ENCODE assay signal across 8 cellular contexts in the genomic region with DNA sequence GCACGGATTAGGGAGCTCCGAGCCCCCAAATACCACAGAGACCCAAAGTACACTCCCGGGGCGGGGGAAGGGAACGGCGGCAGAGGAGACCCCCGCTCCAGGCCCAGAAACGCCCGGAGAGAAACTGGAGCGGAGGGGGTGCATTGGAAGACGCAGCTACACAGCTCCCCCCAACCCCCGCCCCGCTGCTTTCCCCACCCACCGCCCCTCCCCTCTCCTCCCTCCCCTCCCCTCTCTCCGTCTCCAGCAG. TPM values are rescaled to one million over a fixed set of nuclear protein-coding genes. Genes with fewer than 3 reads are reported as not detected.
A peak's percentile ranks its signal among the peaks of the same experiment; 100 is the strongest.
DNase-seq lines count a peak whose midpoint lies in the region; ATAC-seq and TF ChIP-seq lines count a peak whose summit lies in the region.

No MANE protein-coding gene starts in this region.

- no peaks in the 10 kb centered on the region for H3K27me3 Mint-ChIP-seq in CD8-positive, alpha-beta T cell (ENCODE audit: low read depth)
- H3K27me3 Mint-ChIP-seq in endodermal cell (ENCODE audit: insufficient read depth) (peaks cover 66% of the 10 kb centered on the region), natural killer cell (ENCODE audit: low read depth in 2 of 2) (no peaks in the 10 kb centered on the region)

- H3K79me2 ChIP-seq in PC-3 (ENCODE audit: low read length): no peaks in the 10 kb centered on the region

- POLR2A ChIA-PET in CD8-positive, alpha-beta T cell (lab: Charles Lee): interaction anchor here (0.6 to 4.0 kb wide), 4 partner anchors 36 to 550 kb away, joined by 3 to 17 read pairs (median 10); no protein-coding TSS in a partner anchor
- POLR2A ChIA-PET in PC-3 (lab: Charles Lee; ENCODE audit: unreplicated experiment): no interaction called here

- CTCF ChIA-PET in CD8-positive, alpha-beta T cell (lab: Charles Lee): interaction anchor here (1.0 to 1.4 kb wide), 4 partner anchors 17 to 244 kb away, joined by 3 to 5 read pairs (median 4); no protein-coding TSS in a partner anchor
- CTCF ChIA-PET in PC-3 (lab: Charles Lee): interaction anchor here (1.1 kb wide), 1 partner anchor 93 kb away, joined by 6 read pairs; no protein-coding TSS in a partner anchor

- H3K9ac ChIP-seq in PC-3 (ENCODE audit: low read length) (no peak overlapping the region), endodermal cell (ENCODE audit: extremely low read depth, low read length, poor library complexity, severe bottlenecking) (no peak overlapping the region)

- peak overlapping the region; percentile 92 for H3K27ac Mint-ChIP-seq in CD8-positive, alpha-beta T cell
- H3K27ac Mint-ChIP-seq in endodermal cell (peak overlapping the region; percentile 85), natural killer cell (peak overlapping the region; percentile 81 to 96)

- in situ Hi-C loops in G401 (cut with HindIII; ENCODE audit: low sequenced_read_pairs): no loop called here

- peak overlapping the region; percentile 98 for H2AFZ ChIP-seq in PC-3 (ENCODE audit: low read length)

- no peaks in the 10 kb centered on the region for H4K20me1 ChIP-seq in PC-3 (ENCODE audit: low read length)

- H3K4me3 ChIP-seq in CD8-positive, alpha-beta T cell (ENCODE audit: low read depth, low read length): peak overlapping the region; percentile 71
- H3K4me3 ChIP-seq in PC-3 (ENCODE audit: low read length) (peak overlapping the region; percentile 83), endodermal cell (ENCODE audit: low read length) (peak overlapping the region; percentile 85)

- peak overlapping the region; percentile 97 for H3K4me3 Mint-ChIP-seq in CD8-positive, alpha-beta T cell
- H3K4me3 Mint-ChIP-seq in endodermal cell (peak overlapping the region; percentile 77), natural killer cell (peak overlapping the region; percentile 98)

- 0 to 1% methylated on average over 2 to 9 of the region's 15 CpGs for WGBS in endodermal cell (ENCODE audit: insufficient coverage in 1 of 2, insufficient read length in 1 of 2), 2 experiments

- H3K36me3 ChIP-seq in CD8-positive, alpha-beta T cell (ENCODE audit: insufficient read depth, low read length): no peaks in the 10 kb centered on the region
- H3K36me3 ChIP-seq in PC-3 (ENCODE audit: low read depth, low read length) (no peaks in the 10 kb centered on the region), endodermal cell (ENCODE audit: control insufficient read depth, insufficient read depth, low read length) (no peaks in the 10 kb centered on the region)

- no peaks in the 10 kb centered on the region for H3K9me3 Mint-ChIP-seq in CD8-positive, alpha-beta T cell
- H3K9me3 Mint-ChIP-seq in endodermal cell (no peaks in the 10 kb centered on the region), natural killer cell (no peaks in the 10 kb centered on the region)

- peaks cover 9% of the 10 kb centered on the region for H3K36me3 Mint-ChIP-seq in CD8-positive, alpha-beta T cell
- H3K36me3 Mint-ChIP-seq in endodermal cell (ENCODE audit: low read depth) (no peaks in the 10 kb centered on the region), natural killer cell (no peaks in the 10 kb centered on the region)

- no peak for DNase-seq in CD8-positive, alpha-beta T cell
- DNase-seq in PC-3 (no peak), endodermal cell (no peak), natural killer cell (no peak), kidney tubule cell (ENCODE audit: low spot score) (no peak), GF-D8 (lab: John Stamatoyannopoulos, UW) (no peak), AML-193 (lab: John Stamatoyannopoulos, UW) (no peak), G401 (ENCODE audit: low spot score) (no peak)

- H3F3A ChIP-seq in PC-3 (ENCODE audit: low read length, unreplicated experiment): no peaks in the 10 kb centered on the region

- no peaks in the 10 kb centered on the region for H3K9me3 ChIP-seq in CD8-positive, alpha-beta T cell (ENCODE audit: low read length)
- H3K9me3 ChIP-seq in PC-3 (ENCODE audit: low read length) (no peaks in the 10 kb centered on the region), endodermal cell (ENCODE audit: control insufficient read depth, low read length) (no peaks in the 10 kb centered on the region)

- TF ChIP-seq CTCF in CD8-positive, alpha-beta T cell (IDR thresholded peaks at IDR 0.05): no peak
- TF ChIP-seq CTCF in PC-3 (conservative IDR thresholded peaks at IDR 0.05; ENCODE audit: low read depth, low read length) (no peak), endodermal cell (conservative IDR thresholded peaks at IDR 0.05) (no peak), natural killer cell (IDR thresholded peaks at IDR 0.05) (no peak)

- peaks cover 21% of the 10 kb centered on the region for H3K4me1 ChIP-seq in CD8-positive, alpha-beta T cell (ENCODE audit: insufficient read depth, low read length)
- H3K4me1 ChIP-seq in PC-3 (ENCODE audit: insufficient read depth, low read length) (peaks cover 15% of the 10 kb centered on the region), endodermal cell (ENCODE audit: control insufficient read depth, insufficient read depth, low read length) (no peaks in the 10 kb centered on the region)

- H3K9me2 ChIP-seq in PC-3 (replicated peaks; ENCODE audit: low read length): no peaks in the 10 kb centered on the region

- BruUV-seq in PC-3 (replicated peaks; lab: Mats Ljungman, UMichigan): no TSS peak

- H3K4me2 ChIP-seq in PC-3 (ENCODE audit: low read length): peak overlapping the region; percentile 93

- H3K27ac ChIP-seq in CD8-positive, alpha-beta T cell (ENCODE audit: low read depth, low read length): peak overlapping the region; percentile 62
- H3K27ac ChIP-seq in PC-3 (ENCODE audit: low read length): no peak overlapping the region
- H3K27ac ChIP-seq in endodermal cell (ENCODE audit: low read depth, low read length): no peak overlapping the region

- H3K4me1 Mint-ChIP-seq in CD8-positive, alpha-beta T cell (ENCODE audit: low read depth): peaks cover 38% of the 10 kb centered on the region
- H3K4me1 Mint-ChIP-seq in endodermal cell: no peaks in the 10 kb centered on the region
- peaks cover 24 to 49% of the 10 kb centered on the region in 2 donors for H3K4me1 Mint-ChIP-seq in natural killer cell

- no peaks in the 10 kb centered on the region for H3K27me3 ChIP-seq in CD8-positive, alpha-beta T cell (ENCODE audit: insufficient read depth, low read length)
- peaks cover 19% of the 10 kb centered on the region for H3K27me3 ChIP-seq in PC-3 (ENCODE audit: low read length)
- H3K27me3 ChIP-seq in endodermal cell (ENCODE audit: control insufficient read depth, insufficient read depth, low read length, poor library complexity, severe bottlenecking): peaks cover 55% of the 10 kb centered on the region

- peak; percentile 54 for ATAC-seq in CD8-positive, alpha-beta T cell
- ATAC-seq in PC-3 (no peak), natural killer cell (peak; percentile 39 to 71 (median 53))

- intact Hi-C loops in CD8-positive, alpha-beta T cell (cut with DNase I, micrococcal nuclease): loop anchor here (1.0 to 10.0 kb wide), 18 partner anchors 37 to 882 kb away; a partner anchor contains a TSS
- intact Hi-C loops in PC-3 (cut with micrococcal nuclease) (loop anchor here (2.0 kb wide), 1 partner anchor 57 kb away; no protein-coding TSS in a partner anchor), natural killer cell (cut with micrococcal nuclease) (loop anchor here (10.0 kb wide), 1 partner anchor 149 kb away; a partner anchor contains a TSS)

RNA-seq across cellular contexts. Expression of a gene that starts 1.1 kb away (rescaled TPM):
- total RNA-seq in CD8-positive, alpha-beta T cell: 10 to 100 TPM; 41.3 to 41.8 TPM
- total RNA-seq in PC-3 (2014; rRNA removed) (21.5 and 23.9 TPM in 2 replicates), endodermal cell (10 to 100 TPM; 17.2 to 20.7 TPM), natural killer cell (10 to 100 TPM; 42.6 to 66.5 (median 64.4) TPM)
- 13.3 TPM for polyA plus RNA-seq in endodermal cell (2013, experiment 1 of 2)
- polyA plus RNA-seq in endodermal cell (2013, experiment 2 of 2): 15.2 TPM
- total RNA-seq in G401 (2014; rRNA removed; shearing (Covaris generic)): 92.4 and 97.3 TPM in 2 replicates
